ENCODE assay signal across 8 cellular contexts in genomic region chr1:219567341-219567947, GRCh38. TPM values are rescaled to one million over a fixed set of nuclear protein-coding genes. Genes with fewer than 3 reads are reported as not detected.
DNase-seq lines count a peak whose midpoint lies in the region; ATAC-seq and TF ChIP-seq lines count a peak whose summit lies in the region.

No MANE protein-coding gene starts in this region.

- peak; percentile 34 for DNase-seq in A673 (ENCODE audit: low spot score)
- peak; percentile 23 for DNase-seq in HT1080 (ENCODE audit: low read depth)
- DNase-seq in SJCRH30, result peak; percentile 20 to 77
- DNase-seq in uterus, result no peak
- no peak for DNase-seq in spleen
- DNase-seq in endothelial cell (ENCODE audit: low spot score), result no peak

- ATAC-seq in GM18870 (IDR thresholded peaks at IDR 0.05; ENCODE audit: unreplicated experiment) (peak; percentile 63), gastroesophageal sphincter (no peak)

- POLR2A ChIA-PET in A673 (lab: Charles Lee; ENCODE audit: low non-redundant PET), result no interaction called here

- CTCF ChIA-PET in A673 (lab: Charles Lee), result no interaction called here

- TF ChIP-seq EP300 in gastroesophageal sphincter (IDR thresholded peaks at IDR 0.05), result no peak

- no peaks in the 10 kb centered on the region for H3K36me3 Mint-ChIP-seq in endothelial cell (ENCODE audit: low read depth, unreplicated experiment)

- BruUV-seq in A673 (replicated peaks; lab: Mats Ljungman, UMichigan), result no TSS peak

- no peak overlapping the region for H3K4me3 Mint-ChIP-seq in endothelial cell (ENCODE audit: unreplicated experiment)

- H3K27ac ChIP-seq in A673 (ENCODE audit: low read depth, low read length, poor library complexity, severe bottlenecking), result no peak overlapping the region
- no peak overlapping the region for H3K27ac ChIP-seq in SJCRH30
- H3K27ac ChIP-seq in gastroesophageal sphincter, result no peak overlapping the region
- no peak overlapping the region for H3K27ac ChIP-seq in uterus
- H3K27ac ChIP-seq in spleen, result no peak overlapping the region

- no peaks in the 10 kb centered on the region for H3K9me3 Mint-ChIP-seq in endothelial cell (ENCODE audit: unreplicated experiment)

- H3K27ac Mint-ChIP-seq in endothelial cell (ENCODE audit: unreplicated experiment), result no peak overlapping the region

- H3K27me3 ChIP-seq in A673 (replicated peaks; ENCODE audit: insufficient read depth, low read depth, low read length, poor library complexity), result peaks cover 44% of the 10 kb centered on the region
- H3K27me3 ChIP-seq in SJCRH30, result no peaks in the 10 kb centered on the region
- no peaks in the 10 kb centered on the region for H3K27me3 ChIP-seq in gastroesophageal sphincter
- H3K27me3 ChIP-seq in uterus, result no peaks in the 10 kb centered on the region
- H3K27me3 ChIP-seq in spleen (replicated peaks in 1 of 7), result peaks cover 0 to 13% (median 0%) of the 10 kb centered on the region in 7 donors

- H3K4me1 Mint-ChIP-seq in endothelial cell (ENCODE audit: unreplicated experiment), result peaks cover 21% of the 10 kb centered on the region

- TF ChIP-seq POLR2A in gastroesophageal sphincter (IDR thresholded peaks at IDR 0.05) (no peak), uterus (IDR thresholded peaks at IDR 0.05) (no peak), spleen (IDR thresholded peaks at IDR 0.05) (no peak)

- no peak overlapping the region for H3K4me3 ChIP-seq in A673 (ENCODE audit: low read depth, low read length, poor library complexity, severe bottlenecking)
- no peak overlapping the region for H3K4me3 ChIP-seq in SJCRH30
- H3K4me3 ChIP-seq in gastroesophageal sphincter, result no peak overlapping the region
- H3K4me3 ChIP-seq in uterus, result no peak overlapping the region
- no peak overlapping the region for H3K4me3 ChIP-seq in spleen

- intact Hi-C loops in A673 (cut with micrococcal nuclease; ENCODE audit: unreplicated experiment) (loop anchor here (10.0 kb wide), 2 partner anchors 363 to 1223 kb away; partner anchors contain the start of gene TGFB2), uterus (cut with DNase I; ENCODE audit: low total_unique reads) (no loop called here), spleen (cut with DNase I; ENCODE audit: low total_unique reads) (loop anchor here (10.0 kb wide), 1 partner anchor 463 kb away; no protein-coding TSS in a partner anchor)

- WGBS in gastroesophageal sphincter (ENCODE audit: low coverage in 1 of 2), 2 donors, result 29 to 41% methylated on average over 4 of the region's 4 CpGs
- 53 to 66% (median 64%) methylated on average over 4 of the region's 4 CpGs for WGBS in spleen, 5 donors

- no peaks in the 10 kb centered on the region for H3K4me1 ChIP-seq in A673 (ENCODE audit: insufficient read depth, low read length, poor library complexity, severe bottlenecking)
- H3K4me1 ChIP-seq in SJCRH30, result peaks cover 16% of the 10 kb centered on the region
- H3K4me1 ChIP-seq in gastroesophageal sphincter, result peaks cover 0 to 6% (median 0%) of the 10 kb centered on the region in 3 donors
- H3K4me1 ChIP-seq in uterus, result no peaks in the 10 kb centered on the region
- no peaks in the 10 kb centered on the region for H3K4me1 ChIP-seq in spleen

- no peaks in the 10 kb centered on the region for H3K36me3 ChIP-seq in A673 (ENCODE audit: insufficient read depth, low read length, poor library complexity, severe bottlenecking)
- H3K36me3 ChIP-seq in SJCRH30, result no peaks in the 10 kb centered on the region
- H3K36me3 ChIP-seq in gastroesophageal sphincter, result no peaks in the 10 kb centered on the region
- H3K36me3 ChIP-seq in uterus, result no peaks in the 10 kb centered on the region
- H3K36me3 ChIP-seq in spleen, result no peaks in the 10 kb centered on the region

- TF ChIP-seq CTCF in A673 (conservative IDR thresholded peaks at IDR 0.05; ENCODE audit: low read depth, low read length) (peak; percentile 49), gastroesophageal sphincter (IDR thresholded peaks at IDR 0.05) (peak in 3 of 4 experiments; percentile 54 to 59 (median 59)), uterus (IDR thresholded peaks at IDR 0.05) (peak; percentile 53 to 73 (median 62)), spleen (IDR thresholded peaks at IDR 0.05 in 8 of 11, conservative IDR thresholded peaks at IDR 0.05 in 3 of 11) (peak in 3 of 11 experiments; percentile 10 to 31 (median 28)), endothelial cell (IDR thresholded peaks at IDR 0.05; ENCODE audit: unreplicated experiment) (no peak)

- H3K27me3 Mint-ChIP-seq in endothelial cell (ENCODE audit: unreplicated experiment), result no peaks in the 10 kb centered on the region

- H3K9me3 ChIP-seq in A673 (ENCODE audit: low read depth, low read length, poor library complexity, severe bottlenecking) (no peaks in the 10 kb centered on the region), SJCRH30 (replicated peaks) (no peaks in the 10 kb centered on the region), gastroesophageal sphincter (no peaks in the 10 kb centered on the region), uterus (no peaks in the 10 kb centered on the region), spleen (no peaks in the 10 kb centered on the region)

RNA-seq across cellular contexts. Expression of gene ZC3H11B, which starts 45.5 kb away (rescaled TPM):
- total RNA-seq in A673 (2021) (0.17 TPM in 1 of 2 replicates, not detected in the other), gastroesophageal sphincter (not detected), uterus (1 to 10 TPM in 1 of 4 donors, under 1 TPM in 1, not detected in 2; 0.48 to 1.3 TPM), spleen (under 1 TPM in 3 of 7 donors, not detected in 4; 0.34 to 0.79 (median 0.64) TPM), endothelial cell (ENCODE audit: unreplicated experiment) (not detected)
- total RNA-seq in HT1080 (2014; rRNA removed; shearing (Covaris generic)), result not detected in 2 replicates
- polyA plus RNA-seq in HT1080 (2015; cell fraction: cytosol; rRNA removed), result 0.03 TPM in 1 of 2 replicates, not detected in the other
- 0.08 and 0.09 TPM in 2 replicates for polyA plus RNA-seq in HT1080 (2015; cell fraction: nucleus; rRNA removed)
- total RNA-seq in SJCRH30 (2014; rRNA removed; shearing (Covaris generic)), result not detected in 2 replicates
- under 1 TPM in 2 of 3 donors, not detected in 1; 0.02 to 0.09 TPM for polyA plus RNA-seq in spleen

Comparison
In these comparisons a context has a peak if more than half of its experiments do, and no peak if none do; other contexts are left out.
1. DNase-seq: peak in A673 (single experiment), HT1080 (single experiment) and SJCRH30 (2 of 2); none in uterus (0 of 2), spleen (single experiment) and endothelial cell (single experiment).